1 cellular context compared by ENCODE assay signal in genomic region chr17:82503728-82504308, GRCh38.
TF ChIP-seq lines count a peak whose summit lies in the region.

No MANE protein-coding gene starts in this region.

TF ChIP-seq in HepG2, 621 proteins besides CTCF, POLR2A, EP300 and RAD21 (continued from another document and continues in another):
- TF ChIP-seq, protein P1, sequence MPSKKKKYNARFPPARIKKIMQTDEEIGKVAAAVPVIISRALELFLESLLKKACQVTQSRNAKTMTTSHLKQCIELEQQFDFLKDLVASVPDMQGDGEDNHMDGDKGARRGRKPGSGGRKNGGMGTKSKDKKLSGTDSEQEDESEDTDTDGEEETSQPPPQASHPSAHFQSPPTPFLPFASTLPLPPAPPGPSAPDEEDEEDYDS (CRISPR knock-in tag; IDR thresholded peaks at IDR 0.05) = no peak
- TF ChIP-seq NONO (IDR thresholded peaks at IDR 0.05) (no peak), NONO (CRISPR knock-in tag; conservative IDR thresholded peaks at IDR 0.05) (no peak), ZNF484 (CRISPR knock-in tag; IDR thresholded peaks at IDR 0.05; ENCODE audit: borderline replicate concordance, low read depth) (no peak), LCORL (IDR thresholded peaks at IDR 0.05) (no peak), LCORL (CRISPR knock-in tag; IDR thresholded peaks at IDR 0.05) (0 out of 2 replicates have a peak, but pooled peaks have one; percentile 56), FOXC1 (CRISPR knock-in tag; IDR thresholded peaks at IDR 0.05; ENCODE audit: borderline replicate concordance) (peak; percentile 73; the same call in 1 of the 2 replicates), ZNF788 (CRISPR knock-in tag; IDR thresholded peaks at IDR 0.05; ENCODE audit: borderline replicate concordance) (peak; percentile 68; the same call in 1 of the 2 replicates), MED8 (CRISPR knock-in tag; IDR thresholded peaks at IDR 0.05; ENCODE audit: insufficient replicate concordance) (peak; percentile 77), PTBP1 (IDR thresholded peaks at IDR 0.05; ENCODE audit: low read depth, low read length, poor library complexity, severe bottlenecking) (no peak), RNF219 (CRISPR knock-in tag; IDR thresholded peaks at IDR 0.05) (no peak), JUN (CRISPR knock-in tag; IDR thresholded peaks at IDR 0.05) (no peak), ZNF709 (CRISPR knock-in tag; IDR thresholded peaks at IDR 0.05) (no peak), HNRNPUL1 (IDR thresholded peaks at IDR 0.05; ENCODE audit: low read depth, low read length) (no peak), FOXP1 (IDR thresholded peaks at IDR 0.05) (no peak), FOXP1 (CRISPR knock-in tag; IDR thresholded peaks at IDR 0.05) (no peak), PRDM10 (CRISPR knock-in tag; IDR thresholded peaks at IDR 0.05; ENCODE audit: low read depth) (0 out of 2 replicates have a peak, but pooled peaks have one; percentile 54), ZNF333 (CRISPR knock-in tag; IDR thresholded peaks at IDR 0.05; ENCODE audit: borderline replicate concordance) (peak; percentile 79; the same call in 1 of the 2 replicates), KLF12 (CRISPR knock-in tag; IDR thresholded peaks at IDR 0.05; ENCODE audit: borderline replicate concordance) (no peak), YY1 (IDR thresholded peaks at IDR 0.05; ENCODE audit: insufficient read depth, insufficient replicate concordance, low read depth, low read length) (no peak), ZNF160 (CRISPR knock-in tag; IDR thresholded peaks at IDR 0.05) (0 out of 2 replicates have a peak, but pooled peaks have one; percentile 54), GPBP1L1 (CRISPR knock-in tag; IDR thresholded peaks at IDR 0.05) (no peak), MED1 (CRISPR knock-in tag; IDR thresholded peaks at IDR 0.05) (peak; percentile 63; the same call in 1 of the 2 replicates), RFXAP (CRISPR knock-in tag; IDR thresholded peaks at IDR 0.05; ENCODE audit: borderline replicate concordance) (peak; percentile 83; the same call in 1 of the 2 replicates), ZNF414 (CRISPR knock-in tag; IDR thresholded peaks at IDR 0.05) (peak; percentile 35; the same call in 1 of the 2 replicates), SETDB1 (CRISPR knock-in tag; IDR thresholded peaks at IDR 0.05; ENCODE audit: borderline replicate concordance) (no peak), TEAD3 (CRISPR knock-in tag; optimal IDR thresholded peaks at IDR 0.05; ENCODE audit: borderline replicate concordance) (peak; percentile 64), ONECUT2 (CRISPR knock-in tag; IDR thresholded peaks at IDR 0.05) (peak; percentile 46; the same call in 1 of the 2 replicates), ZC3H13 (CRISPR knock-in tag; IDR thresholded peaks at IDR 0.05) (0 out of 2 replicates have a peak, but pooled peaks have one; percentile 40), MEIS2 (CRISPR knock-in tag; IDR thresholded peaks at IDR 0.05) (peak; percentile 83), HOXA3 (CRISPR knock-in tag; IDR thresholded peaks at IDR 0.05) (peak; percentile 81), EHMT2 (IDR thresholded peaks at IDR 0.05; ENCODE audit: borderline replicate concordance, low read depth, low read length) (no peak), REL (CRISPR knock-in tag; conservative IDR thresholded peaks at IDR 0.05) (0 out of 2 replicates have a peak, but pooled peaks have one; percentile 54), ZNF547 (CRISPR knock-in tag; IDR thresholded peaks at IDR 0.05) (peak; percentile 94), RARA (CRISPR knock-in tag; IDR thresholded peaks at IDR 0.05) (0 out of 2 replicates have a peak, but pooled peaks have one; percentile 23), CBX1 (IDR thresholded peaks at IDR 0.05; ENCODE audit: low read depth) (no peak), NR3C1 (CRISPR knock-in tag; IDR thresholded peaks at IDR 0.05) (no peak), CHD4 (IDR thresholded peaks at IDR 0.05; ENCODE audit: borderline replicate concordance, low read length) (no peak), KDM6A (CRISPR knock-in tag; IDR thresholded peaks at IDR 0.05; ENCODE audit: low read depth) (no peak), XBP1 (CRISPR knock-in tag; IDR thresholded peaks at IDR 0.05) (no peak), MAF1 (CRISPR knock-in tag; IDR thresholded peaks at IDR 0.05; ENCODE audit: borderline replicate concordance) (peak; percentile 63; the same call in 1 of the 2 replicates), NPAS2 (CRISPR knock-in tag; IDR thresholded peaks at IDR 0.05; ENCODE audit: borderline replicate concordance) (no peak), ZSCAN31 (CRISPR knock-in tag; IDR thresholded peaks at IDR 0.05; ENCODE audit: low read depth) (no peak), FLYWCH1 (CRISPR knock-in tag; IDR thresholded peaks at IDR 0.05) (no peak)
- TF ChIP-seq, protein P2, sequence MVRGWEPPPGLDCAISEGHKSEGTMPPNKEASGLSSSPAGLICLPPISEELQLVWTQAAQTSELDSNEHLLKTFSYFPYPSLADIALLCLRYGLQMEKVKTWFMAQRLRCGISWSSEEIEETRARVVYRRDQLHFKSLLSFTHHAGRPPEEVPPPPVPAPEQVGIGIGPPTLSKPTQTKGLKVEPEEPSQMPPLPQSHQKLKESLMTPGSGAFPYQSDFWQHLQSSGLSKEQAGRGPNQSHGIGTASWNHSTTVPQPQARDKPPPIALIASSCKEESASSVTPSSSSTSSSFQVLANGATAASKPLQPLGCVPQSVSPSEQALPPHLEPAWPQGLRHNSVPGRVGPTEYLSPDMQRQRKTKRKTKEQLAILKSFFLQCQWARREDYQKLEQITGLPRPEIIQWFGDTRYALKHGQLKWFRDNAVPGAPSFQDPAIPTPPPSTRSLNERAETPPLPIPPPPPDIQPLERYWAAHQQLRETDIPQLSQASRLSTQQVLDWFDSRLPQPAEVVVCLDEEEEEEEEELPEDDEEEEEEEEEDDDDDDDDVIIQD (CRISPR knock-in tag; IDR thresholded peaks at IDR 0.05; ENCODE audit: low read depth) = no peak
- TF ChIP-seq, protein P3, sequence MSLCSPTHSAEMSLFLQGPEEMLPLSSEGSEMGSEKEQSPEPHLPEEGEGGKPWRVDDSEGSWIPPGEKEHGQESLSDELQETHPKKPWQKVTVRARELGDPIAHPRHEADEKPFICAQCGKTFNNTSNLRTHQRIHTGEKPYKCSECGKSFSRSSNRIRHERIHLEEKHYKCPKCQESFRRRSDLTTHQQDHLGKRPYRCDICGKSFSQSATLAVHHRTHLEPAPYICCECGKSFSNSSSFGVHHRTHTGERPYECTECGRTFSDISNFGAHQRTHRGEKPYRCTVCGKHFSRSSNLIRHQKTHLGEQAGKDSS (CRISPR knock-in tag; IDR thresholded peaks at IDR 0.05; ENCODE audit: borderline replicate concordance, low read depth) = peak; percentile 59; the same call in 1 of the 2 replicates
- TF ChIP-seq, protein P4, sequence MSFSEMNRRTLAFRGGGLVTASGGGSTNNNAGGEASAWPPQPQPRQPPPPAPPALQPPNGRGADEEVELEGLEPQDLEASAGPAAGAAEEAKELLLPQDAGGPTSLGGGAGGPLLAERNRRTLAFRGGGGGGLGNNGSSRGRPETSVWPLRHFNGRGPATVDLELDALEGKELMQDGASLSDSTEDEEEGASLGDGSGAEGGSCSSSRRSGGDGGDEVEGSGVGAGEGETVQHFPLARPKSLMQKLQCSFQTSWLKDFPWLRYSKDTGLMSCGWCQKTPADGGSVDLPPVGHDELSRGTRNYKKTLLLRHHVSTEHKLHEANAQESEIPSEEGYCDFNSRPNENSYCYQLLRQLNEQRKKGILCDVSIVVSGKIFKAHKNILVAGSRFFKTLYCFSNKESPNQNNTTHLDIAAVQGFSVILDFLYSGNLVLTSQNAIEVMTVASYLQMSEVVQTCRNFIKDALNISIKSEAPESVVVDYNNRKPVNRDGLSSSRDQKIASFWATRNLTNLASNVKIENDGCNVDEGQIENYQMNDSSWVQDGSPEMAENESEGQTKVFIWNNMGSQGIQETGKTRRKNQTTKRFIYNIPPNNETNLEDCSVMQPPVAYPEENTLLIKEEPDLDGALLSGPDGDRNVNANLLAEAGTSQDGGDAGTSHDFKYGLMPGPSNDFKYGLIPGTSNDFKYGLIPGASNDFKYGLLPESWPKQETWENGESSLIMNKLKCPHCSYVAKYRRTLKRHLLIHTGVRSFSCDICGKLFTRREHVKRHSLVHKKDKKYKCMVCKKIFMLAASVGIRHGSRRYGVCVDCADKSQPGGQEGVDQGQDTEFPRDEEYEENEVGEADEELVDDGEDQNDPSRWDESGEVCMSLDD (CRISPR knock-in tag; IDR thresholded peaks at IDR 0.05; ENCODE audit: borderline replicate concordance) = 0 out of 2 replicates have a peak, but pooled peaks have one; percentile 46
- TF ChIP-seq, protein P5, sequence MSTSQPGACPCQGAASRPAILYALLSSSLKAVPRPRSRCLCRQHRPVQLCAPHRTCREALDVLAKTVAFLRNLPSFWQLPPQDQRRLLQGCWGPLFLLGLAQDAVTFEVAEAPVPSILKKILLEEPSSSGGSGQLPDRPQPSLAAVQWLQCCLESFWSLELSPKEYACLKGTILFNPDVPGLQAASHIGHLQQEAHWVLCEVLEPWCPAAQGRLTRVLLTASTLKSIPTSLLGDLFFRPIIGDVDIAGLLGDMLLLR (CRISPR knock-in tag; IDR thresholded peaks at IDR 0.05) = peak; percentile 97
- TF ChIP-seq, protein P6, sequence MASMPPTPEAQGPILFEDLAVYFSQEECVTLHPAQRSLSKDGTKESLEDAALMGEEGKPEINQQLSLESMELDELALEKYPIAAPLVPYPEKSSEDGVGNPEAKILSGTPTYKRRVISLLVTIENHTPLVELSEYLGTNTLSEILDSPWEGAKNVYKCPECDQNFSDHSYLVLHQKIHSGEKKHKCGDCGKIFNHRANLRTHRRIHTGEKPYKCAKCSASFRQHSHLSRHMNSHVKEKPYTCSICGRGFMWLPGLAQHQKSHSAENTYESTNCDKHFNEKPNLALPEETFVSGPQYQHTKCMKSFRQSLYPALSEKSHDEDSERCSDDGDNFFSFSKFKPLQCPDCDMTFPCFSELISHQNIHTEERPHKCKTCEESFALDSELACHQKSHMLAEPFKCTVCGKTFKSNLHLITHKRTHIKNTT (CRISPR knock-in tag; IDR thresholded peaks at IDR 0.05) = no peak
- TF ChIP-seq, protein P7, sequence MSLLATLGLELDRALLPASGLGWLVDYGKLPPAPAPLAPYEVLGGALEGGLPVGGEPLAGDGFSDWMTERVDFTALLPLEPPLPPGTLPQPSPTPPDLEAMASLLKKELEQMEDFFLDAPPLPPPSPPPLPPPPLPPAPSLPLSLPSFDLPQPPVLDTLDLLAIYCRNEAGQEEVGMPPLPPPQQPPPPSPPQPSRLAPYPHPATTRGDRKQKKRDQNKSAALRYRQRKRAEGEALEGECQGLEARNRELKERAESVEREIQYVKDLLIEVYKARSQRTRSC (CRISPR knock-in tag; IDR thresholded peaks at IDR 0.05; ENCODE audit: low read depth) = 0 out of 2 replicates have a peak, but pooled peaks have one; percentile 62
